8 cellular contexts compared by ENCODE assay signal in genomic region chrX:15675490-15675921, GRCh38. TPM values are rescaled to one million over a fixed set of nuclear protein-coding genes. Genes with fewer than 3 reads are reported as not detected.
DNase-seq lines count a peak whose midpoint lies in the region; ATAC-seq and TF ChIP-seq lines count a peak whose summit lies in the region.

No MANE protein-coding gene starts in this region.

- H3K4me2 ChIP-seq in smooth muscle cell = peak overlapping the region; percentile 83

- TF ChIP-seq CTCF in smooth muscle cell (IDR thresholded peaks at IDR 0.05; ENCODE audit: borderline replicate concordance, insufficient read depth, poor library complexity, severe bottlenecking) = no peak

- H3K36me3 ChIP-seq in iPS-20b (ENCODE audit: insufficient read depth, low read depth, low read length) = peaks cover 9% of the 10 kb centered on the region; the same call in 1 of the 2 replicates
- no peaks in the 10 kb centered on the region for H3K36me3 ChIP-seq in smooth muscle cell (ENCODE audit: low read depth)

- DNase-seq in NCI-H1092 (lab: John Stamatoyannopoulos, UW) (peak; percentile 84), T-helper 1 cell (peak in 4 of 5 donors; percentile 64 to 78 (median 70)), astrocyte of the hippocampus (ENCODE audit: low read depth, low spot score) (peak; percentile 92), smooth muscle cell (lab: John Stamatoyannopoulos, UW; ENCODE audit: unreplicated experiment) (peak; percentile 75), A172 (ENCODE audit: low spot score) (no peak)

- H3K9ac ChIP-seq in iPS-20b (ENCODE audit: low read depth, low read length) (peak overlapping the region; percentile 98), smooth muscle cell (ENCODE audit: low read depth) (peak overlapping the region; percentile 90)

- no peaks in the 10 kb centered on the region for H3K4me1 ChIP-seq in iPS-20b (ENCODE audit: insufficient read depth, low read length)
- H3K4me1 ChIP-seq in smooth muscle cell (ENCODE audit: low read depth) = no peaks in the 10 kb centered on the region

- TF ChIP-seq POLR2A in GM15510 (IDR thresholded peaks at IDR 0.05; ENCODE audit: borderline replicate concordance, extremely low read depth, insufficient read length) = peak; percentile 17

- H3F3A ChIP-seq in smooth muscle cell (ENCODE audit: low read depth) = no peaks in the 10 kb centered on the region

- H2AFZ ChIP-seq in smooth muscle cell (ENCODE audit: low read depth) = peak overlapping the region; percentile 1

- H3K4me3 ChIP-seq in iPS-20b (ENCODE audit: low read length) (peak overlapping the region; percentile 94), smooth muscle cell (peak overlapping the region; percentile 62)

- peaks cover 36% of the 10 kb centered on the region for H3K79me2 ChIP-seq in smooth muscle cell (ENCODE audit: low read depth)

- 43% methylated on average over 33 of the region's 38 CpGs for WGBS in smooth muscle cell (ENCODE audit: low lambda C conversion rate)

- H3K9me3 ChIP-seq in iPS-20b (ENCODE audit: insufficient read depth, low read depth, low read length) (no peaks in the 10 kb centered on the region), smooth muscle cell (replicated peaks; ENCODE audit: low read depth) (no peaks in the 10 kb centered on the region)

- peak; percentile 65 for ATAC-seq in HG02588 (IDR thresholded peaks at IDR 0.05; ENCODE audit: unreplicated experiment)

- H3K27ac ChIP-seq in iPS-20b (ENCODE audit: low read length) = peak overlapping the region; percentile 98
- H3K27ac ChIP-seq in smooth muscle cell (ENCODE audit: low read depth) = peak overlapping the region; percentile 92

- peaks cover under 1% of the 10 kb centered on the region for H4K20me1 ChIP-seq in smooth muscle cell (ENCODE audit: low read depth)

- H3K27me3 ChIP-seq in iPS-20b (ENCODE audit: insufficient read depth, low read length) = no peaks in the 10 kb centered on the region
- H3K27me3 ChIP-seq in smooth muscle cell (ENCODE audit: low read depth) = no peaks in the 10 kb centered on the region

RNA-seq across cellular contexts. Expression of gene CLTRN, which starts 10.9 kb away (rescaled TPM):
- 1.1 and 3.1 TPM in 2 replicates for total RNA-seq in smooth muscle cell
- polyA plus RNA-seq in smooth muscle cell = 1.9 and 2.4 TPM in 2 replicates
- 0.24 TPM in 1 of 2 replicates, not detected in the other for total RNA-seq in A172 (2014; rRNA removed; shearing (Covaris generic))
